In genomic region chr6:6942826-6943225, GRCh38 we compare ENCODE assay signal across 9 cellular contexts.
DNase-seq lines count a peak whose midpoint lies in the region; ATAC-seq and TF ChIP-seq lines count a peak whose summit lies in the region.
"Had no signal": no experiment of that assay in that cellular context is flagged by ENCODE, and none has a peak within 500 bp of the region (broad histone marks: within the 10 kb centered on the region; RNA-seq: fewer than 3 reads in every experiment).

No MANE protein-coding gene starts in this region.

- DNase-seq in AG10803 (ENCODE audit: low read depth) (peak; percentile 70), LHCN-M2 (ENCODE audit: low read depth) (peak; percentile 87), activated B cell treated with CpG ODN at 0.5 μM for 24 hours (no peak), memory B cell (ENCODE audit: low spot score in 2 of 2) (no peak), colonic mucosa (no peak), HuH-7 (ENCODE audit: low spot score) (no peak)

- H3K4me3 ChIP-seq in AG10803 (ENCODE audit: low read length), result peak overlapping the region; percentile 29
- H3K4me3 ChIP-seq in colonic mucosa, result no peak overlapping the region

- H3K36me3 ChIP-seq in colonic mucosa, result no peaks in the 10 kb centered on the region

- H3K27me3 ChIP-seq in colonic mucosa, result no peaks in the 10 kb centered on the region

- H3K27ac ChIP-seq in colonic mucosa, result no peak overlapping the region
- H3K27ac ChIP-seq: VCaP had no signal

- intact Hi-C loops in activated B cell treated with CpG ODN at 0.5 μM for 24 hours (cut with micrococcal nuclease) (no loop called here), colonic mucosa (cut with DNase I) (no loop called here)

- H3K9me3 ChIP-seq in colonic mucosa, result no peaks in the 10 kb centered on the region

- peaks cover 7% of the 10 kb centered on the region for H3K4me1 Mint-ChIP-seq in activated B cell treated with CpG ODN at 0.5 μM for 24 hours
- H3K4me1 Mint-ChIP-seq in memory B cell, result peaks cover 10% of the 10 kb centered on the region

- H3K4me3 Mint-ChIP-seq in activated B cell treated with CpG ODN at 0.5 μM for 24 hours, result peak overlapping the region; percentile 61
- H3K4me3 Mint-ChIP-seq in memory B cell, result peak overlapping the region; percentile 70

- H3K27ac Mint-ChIP-seq in activated B cell treated with CpG ODN at 0.5 μM for 24 hours (no peak overlapping the region), memory B cell (no peak overlapping the region)

- peaks cover 3% of the 10 kb centered on the region for H3K27me3 Mint-ChIP-seq in activated B cell treated with CpG ODN at 0.5 μM for 24 hours
- no peaks in the 10 kb centered on the region for H3K27me3 Mint-ChIP-seq in memory B cell

- no peaks in the 10 kb centered on the region for H3K36me3 Mint-ChIP-seq in activated B cell treated with CpG ODN at 0.5 μM for 24 hours (ENCODE audit: low read depth)
- H3K36me3 Mint-ChIP-seq in memory B cell, result no peaks in the 10 kb centered on the region

- POLR2A ChIA-PET in activated B cell treated with CpG ODN at 0.5 μM for 24 hours (lab: Charles Lee), result interaction anchor here (0.7 kb wide), 2 partner anchors 11 to 319 kb away, joined by 3 to 4 read pairs; no protein-coding TSS in a partner anchor

- H3K4me1 ChIP-seq in colonic mucosa, result no peaks in the 10 kb centered on the region

- CTCF ChIA-PET in activated B cell treated with CpG ODN at 0.5 μM for 24 hours (lab: Charles Lee), result no interaction called here

- no peak overlapping the region for H3K9ac ChIP-seq in colonic mucosa (ENCODE audit: low read depth in 2 of 2, low read length in 2 of 2)

- H3K9me3 Mint-ChIP-seq in activated B cell treated with CpG ODN at 0.5 μM for 24 hours (no peaks in the 10 kb centered on the region), memory B cell (no peaks in the 10 kb centered on the region)

- ATAC-seq in GM19043 (IDR thresholded peaks at IDR 0.05; ENCODE audit: low read depth, unreplicated experiment) (peak; percentile 77), activated B cell treated with CpG ODN at 0.5 μM for 24 hours (ENCODE audit: low read depth) (peak; percentile 31), memory B cell (ENCODE audit: low read depth) (peak; percentile 57), GM21737 (IDR thresholded peaks at IDR 0.05; ENCODE audit: unreplicated experiment) (no peak)

- no peak for TF ChIP-seq CTCF in AG10803 (conservative IDR thresholded peaks at IDR 0.05; ENCODE audit: low read length)
- no peak for TF ChIP-seq CTCF in activated B cell treated with CpG ODN at 0.5 μM for 24 hours (IDR thresholded peaks at IDR 0.05)
- no peak for TF ChIP-seq CTCF in colonic mucosa (IDR thresholded peaks at IDR 0.05)

Comparison
In these comparisons a context has a peak if more than half of its experiments do, and no peak if none do; other contexts are left out.
1. DNase-seq: peak in AG10803 (single experiment) and LHCN-M2 (single experiment); none in activated B cell treated with CpG ODN at 0.5 μM for 24 hours (single experiment), memory B cell (0 of 2), colonic mucosa (single experiment) and HuH-7 (single experiment).